2 cellular contexts compared by ENCODE assay signal in the genomic region with DNA sequence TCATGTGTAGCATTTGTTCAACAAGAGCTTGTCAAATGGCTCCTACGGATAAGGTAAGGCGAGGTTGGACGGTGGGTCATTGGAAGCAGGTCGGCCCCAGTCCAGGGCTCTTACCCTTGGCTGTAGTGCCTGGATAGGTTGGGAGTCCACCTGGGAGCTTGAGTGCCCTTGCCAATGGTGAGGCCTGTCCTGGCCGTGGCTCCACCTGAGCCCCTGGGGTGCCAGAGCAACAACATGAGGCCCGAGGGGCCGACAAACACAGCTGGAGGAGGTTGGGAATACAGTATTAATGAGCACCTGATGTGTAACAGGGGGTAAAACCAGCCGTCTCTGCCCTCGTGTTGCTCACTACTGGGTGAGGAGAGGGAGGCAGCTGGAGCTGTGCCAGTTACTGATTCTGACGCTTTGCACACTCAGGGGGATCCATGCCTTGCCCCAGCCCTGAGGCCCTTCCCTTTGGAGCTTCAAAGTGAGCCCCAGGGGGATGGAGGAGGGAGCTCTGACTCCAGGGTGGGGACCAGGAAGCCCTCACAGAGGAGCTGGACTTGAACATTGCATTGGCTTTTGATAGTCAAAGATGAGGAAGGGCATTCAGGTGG.
A peak's percentile ranks its signal among the peaks of the same experiment; 100 is the strongest.
TF ChIP-seq lines count a peak whose summit lies in the region.

No MANE protein-coding gene starts in this region.

TF ChIP-seq in HEK293, 187 proteins besides CTCF, POLR2A, EP300 and RAD21:
- TF ChIP-seq HOXD13 (CRISPR knock-in tag; IDR thresholded peaks at IDR 0.05; ENCODE audit: borderline replicate concordance): no peak
- no peak for TF ChIP-seq ZBTB7A (tag by site-specific recombination; IDR thresholded peaks at IDR 0.05; ENCODE audit: low read depth)
- TF ChIP-seq ZNF544 (tag by site-specific recombination; IDR thresholded peaks at IDR 0.05): no peak
- TF ChIP-seq ZNF776 (tag by site-specific recombination; IDR thresholded peaks at IDR 0.05; ENCODE audit: borderline replicate concordance): no peak
- peak; percentile 43 for TF ChIP-seq ZIC2 (tag by site-specific recombination; IDR thresholded peaks at IDR 0.05)
- no peak for TF ChIP-seq ZFP37 (tag by site-specific recombination; IDR thresholded peaks at IDR 0.05)
- no peak for TF ChIP-seq ZNF792 (tag by site-specific recombination; IDR thresholded peaks at IDR 0.05)

TF ChIP-seq in H1, 55 proteins besides CTCF, POLR2A, EP300 and RAD21:
- no peak for TF ChIP-seq TCF12 (IDR thresholded peaks at IDR 0.05; ENCODE audit: low read depth, low read length)
- TF ChIP-seq EGR1 (IDR thresholded peaks at IDR 0.05; ENCODE audit: borderline replicate concordance, low read depth, low read length): no peak
- TF ChIP-seq CHD2 (IDR thresholded peaks at IDR 0.05; ENCODE audit: low read length): no peak
- no peak for TF ChIP-seq SIX5 (IDR thresholded peaks at IDR 0.05; ENCODE audit: low read depth, low read length)
- no peak for TF ChIP-seq CTBP2 (IDR thresholded peaks at IDR 0.05; ENCODE audit: borderline replicate concordance, insufficient read depth, insufficient read length, low read length)
- TF ChIP-seq YY1 (IDR thresholded peaks at IDR 0.05; ENCODE audit: low read depth, low read length): no peak
- TF ChIP-seq, protein P1, sequence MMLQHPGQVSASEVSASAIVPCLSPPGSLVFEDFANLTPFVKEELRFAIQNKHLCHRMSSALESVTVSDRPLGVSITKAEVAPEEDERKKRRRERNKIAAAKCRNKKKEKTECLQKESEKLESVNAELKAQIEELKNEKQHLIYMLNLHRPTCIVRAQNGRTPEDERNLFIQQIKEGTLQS (IDR thresholded peaks at IDR 0.05; ENCODE audit: insufficient read depth, low read depth, low read length): no peak
- TF ChIP-seq TBP (IDR thresholded peaks at IDR 0.05; ENCODE audit: low read depth, low read length): no peak
- no peak for TF ChIP-seq BRCA1 (IDR thresholded peaks at IDR 0.05; ENCODE audit: low read depth, low read length)
- TF ChIP-seq SP4 (IDR thresholded peaks at IDR 0.05; ENCODE audit: low read length): no peak
- TF ChIP-seq TAF7 (optimal IDR thresholded peaks at IDR 0.05; ENCODE audit: borderline replicate concordance, low read depth, low read length): no peak
- TF ChIP-seq HDAC6 (IDR thresholded peaks at IDR 0.05; ENCODE audit: low read depth, low read length): no peak
- no peak for TF ChIP-seq SP1 (IDR thresholded peaks at IDR 0.05; ENCODE audit: low read depth, low read length)
- no peak for TF ChIP-seq POU5F1 (IDR thresholded peaks at IDR 0.05; ENCODE audit: low read depth, low read length)
- TF ChIP-seq, protein P2, sequence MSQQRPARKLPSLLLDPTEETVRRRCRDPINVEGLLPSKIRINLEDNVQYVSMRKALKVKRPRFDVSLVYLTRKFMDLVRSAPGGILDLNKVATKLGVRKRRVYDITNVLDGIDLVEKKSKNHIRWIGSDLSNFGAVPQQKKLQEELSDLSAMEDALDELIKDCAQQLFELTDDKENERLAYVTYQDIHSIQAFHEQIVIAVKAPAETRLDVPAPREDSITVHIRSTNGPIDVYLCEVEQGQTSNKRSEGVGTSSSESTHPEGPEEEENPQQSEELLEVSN (IDR thresholded peaks at IDR 0.05): no peak
- TF ChIP-seq, protein P3, sequence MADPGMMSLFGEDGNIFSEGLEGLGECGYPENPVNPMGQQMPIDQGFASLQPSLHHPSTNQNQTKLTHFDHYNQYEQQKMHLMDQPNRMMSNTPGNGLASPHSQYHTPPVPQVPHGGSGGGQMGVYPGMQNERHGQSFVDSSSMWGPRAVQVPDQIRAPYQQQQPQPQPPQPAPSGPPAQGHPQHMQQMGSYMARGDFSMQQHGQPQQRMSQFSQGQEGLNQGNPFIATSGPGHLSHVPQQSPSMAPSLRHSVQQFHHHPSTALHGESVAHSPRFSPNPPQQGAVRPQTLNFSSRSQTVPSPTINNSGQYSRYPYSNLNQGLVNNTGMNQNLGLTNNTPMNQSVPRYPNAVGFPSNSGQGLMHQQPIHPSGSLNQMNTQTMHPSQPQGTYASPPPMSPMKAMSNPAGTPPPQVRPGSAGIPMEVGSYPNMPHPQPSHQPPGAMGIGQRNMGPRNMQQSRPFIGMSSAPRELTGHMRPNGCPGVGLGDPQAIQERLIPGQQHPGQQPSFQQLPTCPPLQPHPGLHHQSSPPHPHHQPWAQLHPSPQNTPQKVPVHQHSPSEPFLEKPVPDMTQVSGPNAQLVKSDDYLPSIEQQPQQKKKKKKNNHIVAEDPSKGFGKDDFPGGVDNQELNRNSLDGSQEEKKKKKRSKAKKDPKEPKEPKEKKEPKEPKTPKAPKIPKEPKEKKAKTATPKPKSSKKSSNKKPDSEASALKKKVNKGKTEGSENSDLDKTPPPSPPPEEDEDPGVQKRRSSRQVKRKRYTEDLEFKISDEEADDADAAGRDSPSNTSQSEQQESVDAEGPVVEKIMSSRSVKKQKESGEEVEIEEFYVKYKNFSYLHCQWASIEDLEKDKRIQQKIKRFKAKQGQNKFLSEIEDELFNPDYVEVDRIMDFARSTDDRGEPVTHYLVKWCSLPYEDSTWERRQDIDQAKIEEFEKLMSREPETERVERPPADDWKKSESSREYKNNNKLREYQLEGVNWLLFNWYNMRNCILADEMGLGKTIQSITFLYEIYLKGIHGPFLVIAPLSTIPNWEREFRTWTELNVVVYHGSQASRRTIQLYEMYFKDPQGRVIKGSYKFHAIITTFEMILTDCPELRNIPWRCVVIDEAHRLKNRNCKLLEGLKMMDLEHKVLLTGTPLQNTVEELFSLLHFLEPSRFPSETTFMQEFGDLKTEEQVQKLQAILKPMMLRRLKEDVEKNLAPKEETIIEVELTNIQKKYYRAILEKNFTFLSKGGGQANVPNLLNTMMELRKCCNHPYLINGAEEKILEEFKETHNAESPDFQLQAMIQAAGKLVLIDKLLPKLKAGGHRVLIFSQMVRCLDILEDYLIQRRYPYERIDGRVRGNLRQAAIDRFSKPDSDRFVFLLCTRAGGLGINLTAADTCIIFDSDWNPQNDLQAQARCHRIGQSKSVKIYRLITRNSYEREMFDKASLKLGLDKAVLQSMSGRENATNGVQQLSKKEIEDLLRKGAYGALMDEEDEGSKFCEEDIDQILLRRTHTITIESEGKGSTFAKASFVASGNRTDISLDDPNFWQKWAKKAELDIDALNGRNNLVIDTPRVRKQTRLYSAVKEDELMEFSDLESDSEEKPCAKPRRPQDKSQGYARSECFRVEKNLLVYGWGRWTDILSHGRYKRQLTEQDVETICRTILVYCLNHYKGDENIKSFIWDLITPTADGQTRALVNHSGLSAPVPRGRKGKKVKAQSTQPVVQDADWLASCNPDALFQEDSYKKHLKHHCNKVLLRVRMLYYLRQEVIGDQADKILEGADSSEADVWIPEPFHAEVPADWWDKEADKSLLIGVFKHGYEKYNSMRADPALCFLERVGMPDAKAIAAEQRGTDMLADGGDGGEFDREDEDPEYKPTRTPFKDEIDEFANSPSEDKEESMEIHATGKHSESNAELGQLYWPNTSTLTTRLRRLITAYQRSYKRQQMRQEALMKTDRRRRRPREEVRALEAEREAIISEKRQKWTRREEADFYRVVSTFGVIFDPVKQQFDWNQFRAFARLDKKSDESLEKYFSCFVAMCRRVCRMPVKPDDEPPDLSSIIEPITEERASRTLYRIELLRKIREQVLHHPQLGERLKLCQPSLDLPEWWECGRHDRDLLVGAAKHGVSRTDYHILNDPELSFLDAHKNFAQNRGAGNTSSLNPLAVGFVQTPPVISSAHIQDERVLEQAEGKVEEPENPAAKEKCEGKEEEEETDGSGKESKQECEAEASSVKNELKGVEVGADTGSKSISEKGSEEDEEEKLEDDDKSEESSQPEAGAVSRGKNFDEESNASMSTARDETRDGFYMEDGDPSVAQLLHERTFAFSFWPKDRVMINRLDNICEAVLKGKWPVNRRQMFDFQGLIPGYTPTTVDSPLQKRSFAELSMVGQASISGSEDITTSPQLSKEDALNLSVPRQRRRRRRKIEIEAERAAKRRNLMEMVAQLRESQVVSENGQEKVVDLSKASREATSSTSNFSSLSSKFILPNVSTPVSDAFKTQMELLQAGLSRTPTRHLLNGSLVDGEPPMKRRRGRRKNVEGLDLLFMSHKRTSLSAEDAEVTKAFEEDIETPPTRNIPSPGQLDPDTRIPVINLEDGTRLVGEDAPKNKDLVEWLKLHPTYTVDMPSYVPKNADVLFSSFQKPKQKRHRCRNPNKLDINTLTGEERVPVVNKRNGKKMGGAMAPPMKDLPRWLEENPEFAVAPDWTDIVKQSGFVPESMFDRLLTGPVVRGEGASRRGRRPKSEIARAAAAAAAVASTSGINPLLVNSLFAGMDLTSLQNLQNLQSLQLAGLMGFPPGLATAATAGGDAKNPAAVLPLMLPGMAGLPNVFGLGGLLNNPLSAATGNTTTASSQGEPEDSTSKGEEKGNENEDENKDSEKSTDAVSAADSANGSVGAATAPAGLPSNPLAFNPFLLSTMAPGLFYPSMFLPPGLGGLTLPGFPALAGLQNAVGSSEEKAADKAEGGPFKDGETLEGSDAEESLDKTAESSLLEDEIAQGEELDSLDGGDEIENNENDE (IDR thresholded peaks at IDR 0.05; ENCODE audit: insufficient replicate concordance, low read length): no peak
- no peak for TF ChIP-seq CREB1 (IDR thresholded peaks at IDR 0.05)
- TF ChIP-seq ASH2L (IDR thresholded peaks at IDR 0.05; ENCODE audit: low read length): no peak
TF ChIP-seq in H1: peak in this region for 0.
